Comparison of ENCODE assay signal across 30 cellular contexts in the genomic region with DNA sequence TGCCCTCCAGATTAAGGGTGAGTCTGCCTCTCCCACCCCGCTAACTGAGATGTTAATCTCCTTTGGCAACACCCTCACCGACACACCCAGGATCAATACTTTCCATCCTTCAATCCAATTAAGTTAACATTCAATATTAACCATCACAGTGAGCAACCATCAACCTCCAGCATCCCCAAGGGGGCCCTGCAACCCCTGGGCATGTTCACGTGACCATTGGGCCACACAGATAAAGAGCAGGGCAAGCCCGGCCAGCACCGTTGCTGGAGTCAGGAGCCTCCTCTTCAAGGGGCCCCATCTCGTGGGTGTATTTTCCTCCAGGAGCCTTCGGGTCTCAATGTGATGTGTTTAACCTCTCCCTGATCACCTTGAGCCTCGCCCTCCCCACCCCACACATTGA.
"Had no signal": no experiment of that assay in that cellular context is flagged by ENCODE, and none has a peak within 500 bp of the region (broad histone marks: within the 10 kb centered on the region; RNA-seq: fewer than 3 reads in every experiment).

No MANE protein-coding gene starts in this region.

- H3K27ac Mint-ChIP-seq: activated CD4-positive, alpha-beta memory T cell treated with anti-CD3 and anti-CD28 coated beads, Interleukin-2, amount 10 ng/mL, durations not matched to agents 7 days and 5 days; activated CD4-positive, alpha-beta T cell treated with anti-CD3 and anti-CD28 coated beads for 36 hours; activated CD4-positive, alpha-beta T cell treated with anti-CD3 and anti-CD28 coated beads, Interleukin-2, amount 10 ng/mL, durations not matched to agents 7 days and 5 days; activated naive CD4-positive, alpha-beta T cell treated with anti-CD3 and anti-CD28 coated beads, Interleukin-2, amount 10 ng/mL, durations not matched to agents 7 days and 5 days; activated T-cell treated with anti-CD3 and anti-CD28 coated beads, Interleukin-2, amount 50 U/mL, for 24 hours; activated T-cell treated with anti-CD3 and anti-CD28 coated beads, Interleukin-2, amount 50 U/mL, for 72 hours; dendritic cell treated with granulocyte-macrophage colony-stimulating factor and Interleukin-4, amounts not matched to agents 40 ng/mL and 50 ng/mL, for 4 days; endodermal cell; T-helper 17 cell; T-helper 2 cell treated with Interferon-gamma antibody and Interleukin-4, amounts not matched to agents 5 μg/mL and 100 μg/mL, for 36 hours had no signal

- H3K9me3 ChIP-seq: heart left ventricle had no signal

- H3K4me1 Mint-ChIP-seq: central memory CD8-positive, alpha-beta T cell; endodermal cell; T-helper 17 cell had no signal

- H3K36me3 Mint-ChIP-seq: activated naive CD4-positive, alpha-beta T cell treated with anti-CD3 and anti-CD28 coated beads, Interleukin-2, amount 10 ng/mL, durations not matched to agents 7 days and 5 days; activated naive CD4-positive, alpha-beta T cell treated with anti-CD3 and anti-CD28 coated beads, Interleukin-2, amount 50 U/mL, for 72 hours had no signal

- ATAC-seq: activated CD4-positive, alpha-beta T cell treated with anti-CD3 and anti-CD28 coated beads for 36 hours; activated naive CD4-positive, alpha-beta T cell treated with anti-CD3 and anti-CD28 coated beads, Interleukin-2, amount 50 U/mL, for 72 hours; activated T-cell treated with anti-CD3 and anti-CD28 coated beads, Interleukin-2, amount 50 U/mL, for 72 hours; esophagus mucosa; heart left ventricle; T-helper 17 cell had no signal

- H3K27me3 ChIP-seq: brain microvascular endothelial cell, dorsolateral prefrontal cortex had no signal

- DNase-seq: activated CD4-positive, alpha-beta memory T cell treated with anti-CD3 and anti-CD28 coated beads, Interleukin-2, amount 10 ng/mL, durations not matched to agents 7 days and 5 days; activated CD4-positive, alpha-beta T cell treated with anti-CD3 and anti-CD28 coated beads for 36 hours; activated CD4-positive, alpha-beta T cell treated with anti-CD3 and anti-CD28 coated beads, Interleukin-2, amount 10 ng/mL, durations not matched to agents 7 days and 5 days; activated CD4-positive, alpha-beta T cell treated with anti-CD3 and anti-CD28 coated beads, Interleukin-2, amount 50 U/mL, for 4 hours; activated CD4-positive, CD25-positive, alpha-beta regulatory T cell; activated CD4-positive, CD25-positive, alpha-beta regulatory T cell treated with anti-CD3 and anti-CD28 coated beads, Interleukin-2, amount 50 U/mL, for 72 hours; activated CD8-positive, alpha-beta memory T cell treated with anti-CD3 and anti-CD28 coated beads, Interleukin-2, amount 50 U/mL, for 48 hours; activated gamma-delta T cell; activated naive CD4-positive, alpha-beta T cell; activated naive CD4-positive, alpha-beta T cell treated with anti-CD3 and anti-CD28 coated beads, Interleukin-2, amount 10 ng/mL, durations not matched to agents 7 days and 5 days; activated T-cell treated with anti-CD3 and anti-CD28 coated beads for 4 hours; activated T-cell treated with anti-CD3 and anti-CD28 coated beads, Interleukin-2, amount 50 U/mL, for 24 hours; activated T-cell treated with anti-CD3 and anti-CD28 coated beads, Interleukin-2, amount 50 U/mL, for 72 hours; amniotic stem cell; anterior cingulate cortex; brain microvascular endothelial cell; dorsolateral prefrontal cortex; effector memory CD4-positive, alpha-beta T cell; endodermal cell; foreskin fibroblast; T-helper 1 cell; T-helper 17 cell; T1000 had no signal

- H3K4me3 ChIP-seq: coronary artery, dorsolateral prefrontal cortex, heart left ventricle had no signal

- H3K27ac ChIP-seq: brain microvascular endothelial cell, coronary artery, dorsolateral prefrontal cortex, heart left ventricle had no signal

- H3K4me3 Mint-ChIP-seq: activated CD4-positive, alpha-beta memory T cell treated with anti-CD3 and anti-CD28 coated beads, Interleukin-2, amount 10 ng/mL, durations not matched to agents 7 days and 5 days; activated CD4-positive, alpha-beta T cell treated with anti-CD3 and anti-CD28 coated beads for 36 hours; activated CD4-positive, alpha-beta T cell treated with anti-CD3 and anti-CD28 coated beads, Interleukin-2, amount 10 ng/mL, durations not matched to agents 7 days and 5 days; activated naive CD4-positive, alpha-beta T cell treated with anti-CD3 and anti-CD28 coated beads, Interleukin-2, amount 10 ng/mL, durations not matched to agents 7 days and 5 days; activated T-cell treated with anti-CD3 and anti-CD28 coated beads, Interleukin-2, amount 50 U/mL, for 24 hours; activated T-cell treated with anti-CD3 and anti-CD28 coated beads, Interleukin-2, amount 50 U/mL, for 72 hours; central memory CD8-positive, alpha-beta T cell; dendritic cell treated with granulocyte-macrophage colony-stimulating factor and Interleukin-4, amounts not matched to agents 40 ng/mL and 50 ng/mL, for 4 days; endodermal cell; T-helper 17 cell; T-helper 2 cell treated with Interferon-gamma antibody and Interleukin-4, amounts not matched to agents 5 μg/mL and 100 μg/mL, for 36 hours had no signal

- H3K9me3 Mint-ChIP-seq: activated CD4-positive, alpha-beta memory T cell treated with anti-CD3 and anti-CD28 coated beads, Interleukin-2, amount 10 ng/mL, durations not matched to agents 7 days and 5 days; activated CD4-positive, alpha-beta T cell treated with anti-CD3 and anti-CD28 coated beads, Interleukin-2, amount 10 ng/mL, durations not matched to agents 7 days and 5 days; activated naive CD4-positive, alpha-beta T cell treated with anti-CD3 and anti-CD28 coated beads, Interleukin-2, amount 10 ng/mL, durations not matched to agents 7 days and 5 days; activated naive CD4-positive, alpha-beta T cell treated with anti-CD3 and anti-CD28 coated beads, Interleukin-2, amount 50 U/mL, for 72 hours; activated T-cell treated with anti-CD3 and anti-CD28 coated beads, Interleukin-2, amount 50 U/mL, for 24 hours; activated T-cell treated with anti-CD3 and anti-CD28 coated beads, Interleukin-2, amount 50 U/mL, for 72 hours; central memory CD8-positive, alpha-beta T cell; dendritic cell treated with granulocyte-macrophage colony-stimulating factor and Interleukin-4, amounts not matched to agents 40 ng/mL and 50 ng/mL, for 4 days; endodermal cell; T-helper 2 cell treated with Interferon-gamma antibody and Interleukin-4, amounts not matched to agents 5 μg/mL and 100 μg/mL, for 36 hours had no signal

- H3K36me3 ChIP-seq: brain microvascular endothelial cell, heart left ventricle had no signal
